ENCODE assay signal across 8 cellular contexts in genomic region chr10:112446055-112446854, GRCh38. TPM values are rescaled to one million over a fixed set of nuclear protein-coding genes. Genes with fewer than 3 reads are reported as not detected.
DNase-seq lines count a peak whose midpoint lies in the region; ATAC-seq, FAIRE-seq and TF ChIP-seq lines count a peak whose summit lies in the region.

No MANE protein-coding gene starts in this region.

- H3K4me2 ChIP-seq in parathyroid adenoma (ENCODE audit: low read length), result peak overlapping the region; percentile 48

- no peaks in the 10 kb centered on the region for H3K27me3 Mint-ChIP-seq in activated B cell treated with CpG ODN at 0.5 μM for 24 hours

- H3K4me3 Mint-ChIP-seq in activated B cell treated with CpG ODN at 0.5 μM for 24 hours, result peak overlapping the region; percentile 89

- H3K9me3 ChIP-seq in HUES48 (ENCODE audit: control insufficient read depth, insufficient read depth, low read length), result no peaks in the 10 kb centered on the region
- no peaks in the 10 kb centered on the region for H3K9me3 ChIP-seq in parathyroid adenoma (ENCODE audit: control insufficient read depth, low read length)

- no peak for TF ChIP-seq POLR2A in GM12891 (IDR thresholded peaks at IDR 0.05; ENCODE audit: low read depth, low read length)
- TF ChIP-seq POLR2A in H54 (IDR thresholded peaks at IDR 0.05; ENCODE audit: low read depth, low read length), result no peak

- peak overlapping the region; percentile 90 for H3K27ac Mint-ChIP-seq in activated B cell treated with CpG ODN at 0.5 μM for 24 hours

- H3K79me2 ChIP-seq in parathyroid adenoma, result peaks cover 18% of the 10 kb centered on the region

- TF ChIP-seq CTCF in activated B cell treated with CpG ODN at 0.5 μM for 24 hours (IDR thresholded peaks at IDR 0.05) (no peak), foreskin fibroblast (IDR thresholded peaks at IDR 0.05; ENCODE audit: low read depth, low read length) (no peak), parathyroid adenoma (IDR thresholded peaks at IDR 0.05) (no peak)

- peaks cover 46% of the 10 kb centered on the region for H3K36me3 ChIP-seq in HUES48 (ENCODE audit: control insufficient read depth, insufficient read depth, low read length)
- no peaks in the 10 kb centered on the region for H3K36me3 ChIP-seq in parathyroid adenoma (ENCODE audit: control insufficient read depth, insufficient read depth, low read length)

- H3K27me3 ChIP-seq in HUES48 (ENCODE audit: control insufficient read depth, insufficient read depth, low read length) (no peaks in the 10 kb centered on the region), parathyroid adenoma (ENCODE audit: control insufficient read depth, insufficient read depth, low read length) (no peaks in the 10 kb centered on the region)

- peak overlapping the region; percentile 89 for H3K27ac ChIP-seq in HUES48 (ENCODE audit: low read depth, low read length)
- H3K27ac ChIP-seq in parathyroid adenoma, result peak overlapping the region; percentile 85

- CTCF ChIA-PET in activated B cell treated with CpG ODN at 0.5 μM for 24 hours (lab: Charles Lee), result interaction anchor here (1.2 kb wide), 1 partner anchor 26 kb away, joined by 7 read pairs; no protein-coding TSS in a partner anchor

- no peak for ATAC-seq in activated B cell treated with CpG ODN at 0.5 μM for 24 hours (ENCODE audit: low read depth)

- no peaks in the 10 kb centered on the region for H3K9me3 Mint-ChIP-seq in activated B cell treated with CpG ODN at 0.5 μM for 24 hours

- DNase-seq in GM12891 (ENCODE audit: insufficient read length, low spot score) (no peak), activated B cell treated with CpG ODN at 0.5 μM for 24 hours (no peak), foreskin fibroblast (peak in 1 of 2 donors; percentile 37), H54 (ENCODE audit: insufficient read length, low spot score) (no peak), NCI-H1436 treated with DMSO at 0.1 percent for 48 hours (lab: John Stamatoyannopoulos, UW) (no peak), GM19238 (ENCODE audit: insufficient read length, low spot score) (no peak)

- H3K4me1 ChIP-seq in HUES48 (ENCODE audit: control insufficient read depth, insufficient read depth, low read length) (no peaks in the 10 kb centered on the region), parathyroid adenoma (peaks cover 7% of the 10 kb centered on the region)

- peak overlapping the region; percentile 96 for H3K4me3 ChIP-seq in HUES48 (ENCODE audit: low read depth, low read length)
- peak overlapping the region; percentile 76 to 96 for H3K4me3 ChIP-seq in foreskin fibroblast (ENCODE audit: low read depth in 1 of 2, low read length in 2 of 2)
- peak overlapping the region; percentile 84 for H3K4me3 ChIP-seq in parathyroid adenoma (ENCODE audit: low read depth, low read length)

- H3K9ac ChIP-seq in HUES48 (ENCODE audit: low read depth, low read length) (peak overlapping the region; percentile 96), parathyroid adenoma (peak overlapping the region; percentile 74)

- intact Hi-C loops in activated B cell treated with CpG ODN at 0.5 μM for 24 hours (cut with micrococcal nuclease), result loop anchor here (1.0 to 2.0 kb wide), 3 partner anchors 27 to 1879 kb away; partner anchors contain the start of genes GPAM and SMC3

- H2AFZ ChIP-seq in parathyroid adenoma, result peak overlapping the region; percentile 96

- peaks cover 41% of the 10 kb centered on the region for H3K4me1 Mint-ChIP-seq in activated B cell treated with CpG ODN at 0.5 μM for 24 hours

- peaks cover 64% of the 10 kb centered on the region for H3K36me3 Mint-ChIP-seq in activated B cell treated with CpG ODN at 0.5 μM for 24 hours (ENCODE audit: low read depth)

- peak; percentile 51 for FAIRE-seq in GM12891 (lab: Jason Lieb, UNC)
- no peak for FAIRE-seq in H54 (lab: Jason Lieb, UNC)

- POLR2A ChIA-PET in activated B cell treated with CpG ODN at 0.5 μM for 24 hours (lab: Charles Lee), result interaction anchor here (0.8 to 1.9 kb wide), 7 partner anchors 11 to 1527 kb away, joined by 3 to 21 read pairs (median 4); partner anchors contain the start of genes BBIP1, GPAM and SHOC2

TF ChIP-seq in GM12891, 5 proteins besides CTCF, POLR2A, EP300 and RAD21:
- TF ChIP-seq TAF1 (IDR thresholded peaks at IDR 0.05; ENCODE audit: low read depth, low read length) (no peak), POLR2AphosphoS5 (IDR thresholded peaks at IDR 0.05; ENCODE audit: low read depth, low read length) (no peak), POU2F2 (IDR thresholded peaks at IDR 0.05; ENCODE audit: low read depth, low read length) (no peak), PAX5 (IDR thresholded peaks at IDR 0.05; ENCODE audit: insufficient read depth, low read length, severe bottlenecking) (no peak), SPI1 (IDR thresholded peaks at IDR 0.05; ENCODE audit: low read depth, low read length) (peak; percentile 87)

RNA-seq across cellular contexts. Expression of gene ZDHHC6, which starts 0.5 kb away (rescaled TPM):
- 22.0 TPM for polyA plus RNA-seq in GM12891 (2012; ENCODE audit: low read depth, missing spikeins)
- 37.1 and 44.5 TPM in 2 replicates for total RNA-seq in activated B cell treated with CpG ODN at 0.5 μM for 24 hours

RNA-seq across cellular contexts. Expression of gene VTI1A, which starts 0.8 kb away (rescaled TPM):
- 15.9 TPM for polyA plus RNA-seq in GM12891 (2012; ENCODE audit: low read depth, missing spikeins)
- 56.9 and 74.0 TPM in 2 replicates for total RNA-seq in activated B cell treated with CpG ODN at 0.5 μM for 24 hours
